ENCODE assay signal across 16 cellular contexts in the genomic region with DNA sequence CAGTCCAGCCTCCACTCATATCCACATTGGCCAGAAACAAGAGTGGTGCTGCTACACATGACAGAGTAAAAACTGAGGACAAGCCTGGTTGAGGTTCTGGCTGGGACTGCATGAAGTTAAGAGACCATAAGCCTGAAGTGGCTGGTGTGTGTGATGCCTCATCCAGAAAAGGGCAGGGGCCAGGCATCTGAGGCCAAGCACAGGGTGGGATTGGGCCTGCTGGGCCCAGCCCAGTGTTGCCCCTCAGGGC. TPM values are rescaled to one million over a fixed set of nuclear protein-coding genes. Genes with fewer than 3 reads are reported as not detected.
"Had no signal": no experiment of that assay in that cellular context is flagged by ENCODE, and none has a peak within 500 bp of the region (broad histone marks: within the 10 kb centered on the region; RNA-seq: fewer than 3 reads in every experiment).

No MANE protein-coding gene starts in this region.

- ATAC-seq: activated T-helper 17 cell treated with anti-CD3 and anti-CD28 coated beads, Interleukin-2, amount 50 U/mL, for 72 hours; body of pancreas; lower lobe of right lung had no signal

- H3K9me3 Mint-ChIP-seq: activated CD4-positive, alpha-beta T cell treated with anti-CD3 and anti-CD28 coated beads, Interleukin-2, amount 10 ng/mL, durations not matched to agents 24 days and 14 days; activated naive CD4-positive, alpha-beta T cell treated with anti-CD3 and anti-CD28 coated beads for 36 hours; activated T-helper 17 cell treated with anti-CD3 and anti-CD28 coated beads, Interleukin-2, amount 50 U/mL, for 72 hours; mesothelial cell of epicardium had no signal

- H3K27ac Mint-ChIP-seq: activated CD4-positive, alpha-beta T cell treated with anti-CD3 and anti-CD28 coated beads, Interleukin-2, amount 10 ng/mL, durations not matched to agents 24 days and 14 days; activated naive CD4-positive, alpha-beta T cell treated with anti-CD3 and anti-CD28 coated beads for 36 hours; activated T-helper 17 cell treated with anti-CD3 and anti-CD28 coated beads, Interleukin-2, amount 50 U/mL, for 72 hours; mesothelial cell of epicardium had no signal

- H3K4me3 ChIP-seq: body of pancreas, dorsolateral prefrontal cortex, lower lobe of right lung, smooth muscle cell had no signal

- DNase-seq: activated CD4-positive, alpha-beta T cell treated with anti-CD3 and anti-CD28 coated beads, Interleukin-2, amount 10 ng/mL, durations not matched to agents 24 days and 14 days; activated naive CD4-positive, alpha-beta T cell treated with anti-CD3 and anti-CD28 coated beads for 36 hours; activated T-cell treated with anti-CD3 and anti-CD28 coated beads for 4 hours; body of pancreas; cerebellar nuclear complex; lower lobe of right lung; retina; stimulated activated CD4-positive, alpha-beta T cell treated with anti-CD3 and anti-CD28 coated beads, Interleukin-1b, Interleukin-23, amount 100 ng/mL, for 48 hours; stimulated activated naive CD4-positive, alpha-beta T cell; T-helper 1 cell had no signal

- H3K4me3 Mint-ChIP-seq: activated CD4-positive, alpha-beta T cell treated with anti-CD3 and anti-CD28 coated beads, Interleukin-2, amount 10 ng/mL, durations not matched to agents 24 days and 14 days; activated naive CD4-positive, alpha-beta T cell treated with anti-CD3 and anti-CD28 coated beads for 36 hours; activated T-helper 17 cell treated with anti-CD3 and anti-CD28 coated beads, Interleukin-2, amount 50 U/mL, for 72 hours; mesothelial cell of epicardium; neural crest cell had no signal

- H3K4me1 ChIP-seq: parathyroid adenoma had no signal

- H3K4me1 Mint-ChIP-seq: activated CD4-positive, alpha-beta T cell treated with anti-CD3 and anti-CD28 coated beads, Interleukin-2, amount 10 ng/mL, durations not matched to agents 24 days and 14 days had no signal

- H3K27ac ChIP-seq: body of pancreas, lower lobe of right lung, parathyroid adenoma had no signal

- H3K9me3 ChIP-seq: body of pancreas, lower lobe of right lung had no signal

- H3K36me3 Mint-ChIP-seq: mesothelial cell of epicardium had no signal

- H3K36me3 ChIP-seq: lower lobe of right lung had no signal

- H3K27me3 ChIP-seq: body of pancreas, dorsolateral prefrontal cortex had no signal

- H3K27me3 Mint-ChIP-seq: activated CD4-positive, alpha-beta T cell treated with anti-CD3 and anti-CD28 coated beads, Interleukin-2, amount 10 ng/mL, durations not matched to agents 24 days and 14 days had no signal

RNA-seq across cellular contexts. Expression of gene TXNRD2, which starts 49.7 kb away (rescaled TPM):
- total RNA-seq: smooth muscle cell had no signal
